ENCODE assay signal across 8 cellular contexts in genomic region chr17:4639301-4640059, GRCh38. TPM values are rescaled to one million over a fixed set of nuclear protein-coding genes. Genes with fewer than 3 reads are reported as not detected.
DNase-seq lines count a peak whose midpoint lies in the region; ATAC-seq and TF ChIP-seq lines count a peak whose summit lies in the region.
"Not testable (repeated sequence)": the region's sequence is repeated elsewhere in the genome, so short reads cannot be mapped to it uniquely, and the experiment has no call there.

No MANE protein-coding gene starts in this region.

- peak overlapping the region; percentile 79 for H3K4me3 Mint-ChIP-seq in type B pancreatic cell

- POLR2A ChIA-PET in OCI-LY7 (lab: Charles Lee) = not testable (repeated sequence)

- H3K79me2 ChIP-seq in OCI-LY7 (ENCODE audit: insufficient read depth, low read depth, low read length) = not testable (repeated sequence)

- H3K9ac ChIP-seq in neuronal stem cell (ENCODE audit: low read depth, low read length, poor library complexity) = not testable (repeated sequence)

- H3K79me1 ChIP-seq in neuronal stem cell (ENCODE audit: low read depth, low read length) = not testable (repeated sequence)

- H2BK120ac ChIP-seq in neuronal stem cell (ENCODE audit: low read depth, low read length) = not testable (repeated sequence)

- H3K27me3 Mint-ChIP-seq in type B pancreatic cell = peaks cover 86% of the 10 kb centered on the region

- H3K4me3 ChIP-seq in LNCaP clone FGC (ENCODE audit: low read depth, low read length) = peak overlapping the region; percentile 75
- not testable (repeated sequence) for H3K4me3 ChIP-seq in OCI-LY7 (ENCODE audit: low read depth, low read length, poor library complexity, severe bottlenecking); neuronal stem cell (ENCODE audit: low read length in 2 of 2)

- intact Hi-C loops in OCI-LY7 (cut with micrococcal nuclease; ENCODE audit: unreplicated experiment) = loop anchor here (5.0 to 10.0 kb wide), 2 partner anchors 193 to 265 kb away; partner anchors contain the start of genes CHRNE and MINK1
- intact Hi-C loops in left ventricle myocardium superior (cut with micrococcal nuclease) = not testable (repeated sequence)

- in situ Hi-C loops in T47D (cut with HindIII; ENCODE audit: low pct_unique_long_range_greater_than_20kb, low sequenced_read_pairs) = not testable (repeated sequence)

- H3K27me3 ChIP-seq in neuronal stem cell (ENCODE audit: control insufficient read depth in 3 of 3, insufficient read depth in 3 of 3, low read depth in 1 of 3, low read length in 3 of 3) = peaks cover 5 to 79% (median 54%) of the 10 kb centered on the region in 3 experiments

- H4K8ac ChIP-seq in neuronal stem cell (ENCODE audit: low read depth, low read length) = not testable (repeated sequence)

- H3K36me3 ChIP-seq in OCI-LY7 (ENCODE audit: insufficient read depth, low read length); neuronal stem cell (replicated peaks in 1 of 2; ENCODE audit: control insufficient read depth in 2 of 2, insufficient read depth in 2 of 2, low read length in 2 of 2): not testable (repeated sequence)

- TF ChIP-seq CTCF in LNCaP clone FGC (IDR thresholded peaks at IDR 0.05; ENCODE audit: control insufficient read depth, extremely low read depth, insufficient read depth) = peak; percentile 47
- not testable (repeated sequence) for TF ChIP-seq CTCF in OCI-LY7 (conservative IDR thresholded peaks at IDR 0.05; ENCODE audit: low read length); type B pancreatic cell (conservative IDR thresholded peaks at IDR 0.05)

- H3K14ac ChIP-seq in neuronal stem cell (ENCODE audit: low read length) = not testable (repeated sequence)

- WGBS in neuronal stem cell (ENCODE audit: extremely low coverage in 2 of 2, insufficient read length in 2 of 2, insufficient replicate concordance in 1 of 2), 2 donors = no CpG with 5 or more reads among the region's 56 CpGs

- not testable (repeated sequence) for H4K91ac ChIP-seq in neuronal stem cell (ENCODE audit: low read depth, low read length, poor library complexity)

- not testable (repeated sequence) for H3K4ac ChIP-seq in neuronal stem cell (ENCODE audit: low read length)

- not testable (repeated sequence) for H2AK5ac ChIP-seq in neuronal stem cell (ENCODE audit: low read depth, low read length)

- not testable (repeated sequence) for BruUV-seq in OCI-LY7 (replicated peaks; lab: Mats Ljungman, UMichigan)

- peak; percentile 31 for ATAC-seq in left ventricle myocardium superior

- H2BK12ac ChIP-seq in neuronal stem cell (ENCODE audit: low read length) = not testable (repeated sequence)

- H3K18ac ChIP-seq in neuronal stem cell (ENCODE audit: low read length) = peak overlapping the region; percentile 48

- not testable (repeated sequence) for H3K9me3 Mint-ChIP-seq in type B pancreatic cell

- CTCF ChIA-PET in OCI-LY7 (lab: Charles Lee; ENCODE audit: unreplicated experiment) = not testable (repeated sequence)

- not testable (repeated sequence) for H3K23ac ChIP-seq in neuronal stem cell (ENCODE audit: low read depth, low read length, poor library complexity)

- H3K4me2 ChIP-seq in OCI-LY7 (ENCODE audit: low read length) = not testable (repeated sequence)
- H3K4me2 ChIP-seq in neuronal stem cell (ENCODE audit: insufficient read depth, low read length, poor library complexity, severe bottlenecking) = peak overlapping the region; percentile 32

- H2BK15ac ChIP-seq in neuronal stem cell (ENCODE audit: low read length) = not testable (repeated sequence)

- H3K27ac Mint-ChIP-seq in type B pancreatic cell = not testable (repeated sequence)

- H3K4me1 Mint-ChIP-seq in type B pancreatic cell (ENCODE audit: unreplicated experiment) = peaks cover 21% of the 10 kb centered on the region

- H3K9me3 ChIP-seq in OCI-LY7 (ENCODE audit: low read length); neuronal stem cell (replicated peaks in 1 of 2; ENCODE audit: control insufficient read depth in 2 of 2, insufficient read depth in 1 of 2, low read depth in 1 of 2, low read length in 2 of 2): not testable (repeated sequence)

- H2BK5ac ChIP-seq in neuronal stem cell (ENCODE audit: low read length) = not testable (repeated sequence)

- H2AFZ ChIP-seq in OCI-LY7 (ENCODE audit: low read length) = not testable (repeated sequence)
- peak overlapping the region; percentile 56 for H2AFZ ChIP-seq in neuronal stem cell (ENCODE audit: low read length)

- H3K4me1 ChIP-seq in OCI-LY7 (ENCODE audit: insufficient read depth, low read length, poor library complexity, severe bottlenecking) (peaks cover 27% of the 10 kb centered on the region), neuronal stem cell (ENCODE audit: control insufficient read depth in 2 of 2, insufficient read depth in 1 of 2, low read depth in 1 of 2, low read length in 2 of 2) (peaks cover 4 to 14% of the 10 kb centered on the region in 2 donors)

- not testable (repeated sequence) for H3K27ac ChIP-seq in OCI-LY7 (ENCODE audit: low read depth, low read length, poor library complexity, severe bottlenecking); neuronal stem cell (replicated peaks; ENCODE audit: low read length)

- DNase-seq in Daoy (ENCODE audit: low read depth) = peak; percentile 49
- peak; percentile 34 for DNase-seq in LNCaP clone FGC (ENCODE audit: low read depth)
- DNase-seq in OCI-LY7 (ENCODE audit: low spot score) = peak; percentile 13
- peak; percentile 60 for DNase-seq in activated CD4-positive, alpha-beta T cell treated with anti-CD3 and anti-CD28 coated beads for 48 hours
- peak; percentile 59 to 77 for DNase-seq in T47D (ENCODE audit: low read depth in 1 of 2, low spot score in 1 of 2)
- not testable (repeated sequence) for DNase-seq in left ventricle myocardium superior; type B pancreatic cell (ENCODE audit: extremely low spot score, unreplicated experiment)
- peak; percentile 33 for DNase-seq in neuronal stem cell (ENCODE audit: low spot score)

- not testable (repeated sequence) for H3K9me2 ChIP-seq in OCI-LY7 (ENCODE audit: insufficient read depth, low read length)

- H3K36me3 Mint-ChIP-seq in type B pancreatic cell = not testable (repeated sequence)

- H4K20me1 ChIP-seq in OCI-LY7 (ENCODE audit: insufficient read depth, low read length) = not testable (repeated sequence)

RNA-seq across cellular contexts. Expression of gene ALOX15, which starts 2.0 kb away (rescaled TPM):
- not detected in 2 replicates for total RNA-seq in Daoy (2014; rRNA removed; shearing (Covaris generic))
- not detected in 2 replicates for total RNA-seq in OCI-LY7 (2014; rRNA removed; shearing (Covaris generic))
- total RNA-seq in OCI-LY7 (2022) = 1.8 TPM in 2 replicates
- 4.5 TPM for total RNA-seq in left ventricle myocardium superior
- 0.21 TPM for polyA plus RNA-seq in neuronal stem cell (2013, experiment 1 of 2)
- 0.15 TPM for polyA plus RNA-seq in neuronal stem cell (2013, experiment 2 of 2)
- total RNA-seq in type B pancreatic cell (ENCODE audit: low replicate concordance) = 2.1 and 4.9 TPM in 2 replicates

RNA-seq across cellular contexts. Expression of gene SMTNL2, which starts 55.2 kb away (rescaled TPM):
- total RNA-seq in Daoy (2014; rRNA removed; shearing (Covaris generic)) = not detected in 2 replicates
- not detected in 2 replicates for total RNA-seq in OCI-LY7 (2014; rRNA removed; shearing (Covaris generic))
- not detected in 2 replicates for total RNA-seq in OCI-LY7 (2022)
- 47.4 TPM for total RNA-seq in left ventricle myocardium superior
- polyA plus RNA-seq in neuronal stem cell (2013, experiment 1 of 2) = 8.7 TPM
- 9.0 TPM for polyA plus RNA-seq in neuronal stem cell (2013, experiment 2 of 2)
- total RNA-seq in type B pancreatic cell (ENCODE audit: low replicate concordance) = 19.4 and 25.5 TPM in 2 replicates

Comparison
In these comparisons a context has a peak if more than half of its experiments do, and no peak if none do; other contexts are left out.
1. RNA of gene SMTNL2, which starts 55.2 kb away (total RNA-seq): 47.4 TPM in left ventricle myocardium superior (single experiment) and 19.4 to 25.5 TPM in type B pancreatic cell; not detected in Daoy and not detected in OCI-LY7; every median in the first group is over 10 times any median in the second.